In the genomic region with DNA sequence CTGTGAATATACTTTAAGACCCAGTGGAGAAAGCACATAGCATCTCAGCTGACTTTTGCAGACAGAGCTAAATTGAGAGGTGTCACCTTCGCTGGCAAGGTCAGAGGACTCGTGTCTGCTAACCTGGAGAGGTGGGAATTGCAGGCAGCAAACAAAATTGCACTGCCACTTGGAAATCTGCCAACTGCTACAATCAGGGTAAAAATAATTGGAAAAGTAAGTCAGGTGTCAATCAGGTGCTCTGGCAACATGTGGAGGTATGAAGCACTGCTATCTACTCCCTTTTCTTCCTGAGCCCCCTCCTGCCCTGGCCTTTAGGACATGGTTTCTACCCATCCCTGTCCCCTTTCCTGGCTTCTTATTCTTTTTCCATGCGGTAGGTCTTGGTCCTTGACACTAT, we compare ENCODE assay signal across 17 cellular contexts. TPM values are rescaled to one million over a fixed set of nuclear protein-coding genes. Genes with fewer than 3 reads are reported as not detected.
DNase-seq lines count a peak whose midpoint lies in the region; ATAC-seq and TF ChIP-seq lines count a peak whose summit lies in the region.
"Had no signal": no experiment of that assay in that cellular context is flagged by ENCODE, and none has a peak within 500 bp of the region (broad histone marks: within the 10 kb centered on the region; RNA-seq: fewer than 3 reads in every experiment).

No MANE protein-coding gene starts in this region.

- no peak for ATAC-seq in activated CD8-positive, alpha-beta memory T cell treated with anti-CD3 and anti-CD28 coated beads, Interleukin-2, amount 10 ng/mL, durations not matched to agents 7 days and 5 days
- ATAC-seq in HG03432 (IDR thresholded peaks at IDR 0.05; ENCODE audit: unreplicated experiment): no peak
- ATAC-seq: CD8-positive, alpha-beta T cell had no signal

- H3K36me3 Mint-ChIP-seq in nephron progenitor cell (ENCODE audit: low read depth): no peaks in the 10 kb centered on the region
- no peaks in the 10 kb centered on the region for H3K36me3 Mint-ChIP-seq in activated CD8-positive, alpha-beta memory T cell treated with anti-CD3 and anti-CD28 coated beads, Interleukin-2, amount 10 ng/mL, durations not matched to agents 7 days and 5 days
- H3K36me3 Mint-ChIP-seq: CD4-positive, CD25-positive, alpha-beta regulatory T cell; CD8-positive, alpha-beta T cell had no signal

- H3K9me3 Mint-ChIP-seq in nephron progenitor cell: no peaks in the 10 kb centered on the region
- H3K9me3 Mint-ChIP-seq in activated CD8-positive, alpha-beta memory T cell treated with anti-CD3 and anti-CD28 coated beads, Interleukin-2, amount 10 ng/mL, durations not matched to agents 7 days and 5 days (ENCODE audit: low read depth): no peaks in the 10 kb centered on the region
- H3K9me3 Mint-ChIP-seq: CD8-positive, alpha-beta T cell had no signal

- DNase-seq in NCI-H1105 treated with DMSO at 0.1 percent for 48 hours (lab: John Stamatoyannopoulos, UW) (peak; percentile 7), NCI-H1105 (lab: John Stamatoyannopoulos, UW) (no peak), NCI-H748 (lab: John Stamatoyannopoulos, UW; ENCODE audit: unreplicated experiment) (peak; percentile 49), NCI-H748 treated with DMSO at 0.1 percent for 48 hours (lab: John Stamatoyannopoulos, UW) (no peak), nephron progenitor cell (no peak), HuH-7.5 (ENCODE audit: low spot score) (no peak)
- no peak for DNase-seq in activated CD8-positive, alpha-beta memory T cell treated with anti-CD3 and anti-CD28 coated beads, Interleukin-2, amount 10 ng/mL, durations not matched to agents 7 days and 5 days
- DNase-seq: Caco-2; CD4-positive, CD25-positive, alpha-beta regulatory T cell; CD8-positive, alpha-beta T cell; DMS153; DND-41; GOT3; H7; HCEC 1CT had no signal

- no peak for TF ChIP-seq CTCF in nephron progenitor cell (IDR thresholded peaks at IDR 0.05)

- peaks cover 41% of the 10 kb centered on the region for H3K4me1 Mint-ChIP-seq in nephron progenitor cell
- no peaks in the 10 kb centered on the region for H3K4me1 Mint-ChIP-seq in activated CD8-positive, alpha-beta memory T cell treated with anti-CD3 and anti-CD28 coated beads, Interleukin-2, amount 10 ng/mL, durations not matched to agents 7 days and 5 days
- H3K4me1 Mint-ChIP-seq: CD4-positive, CD25-positive, alpha-beta regulatory T cell had no signal

- H3K27me3 Mint-ChIP-seq in nephron progenitor cell (ENCODE audit: low read depth, poor library complexity): no peaks in the 10 kb centered on the region
- peaks cover 12% of the 10 kb centered on the region for H3K27me3 Mint-ChIP-seq in activated CD8-positive, alpha-beta memory T cell treated with anti-CD3 and anti-CD28 coated beads, Interleukin-2, amount 10 ng/mL, durations not matched to agents 7 days and 5 days

- H3K27ac Mint-ChIP-seq in nephron progenitor cell: peak overlapping the region; percentile 34
- no peak overlapping the region for H3K27ac Mint-ChIP-seq in activated CD8-positive, alpha-beta memory T cell treated with anti-CD3 and anti-CD28 coated beads, Interleukin-2, amount 10 ng/mL, durations not matched to agents 7 days and 5 days
- H3K27ac Mint-ChIP-seq: B cell; CD8-positive, alpha-beta T cell had no signal

- H3K4me3 Mint-ChIP-seq in nephron progenitor cell: no peak overlapping the region
- H3K4me3 Mint-ChIP-seq in activated CD8-positive, alpha-beta memory T cell treated with anti-CD3 and anti-CD28 coated beads, Interleukin-2, amount 10 ng/mL, durations not matched to agents 7 days and 5 days: no peak overlapping the region
- H3K4me3 Mint-ChIP-seq: B cell; CD8-positive, alpha-beta T cell had no signal

- CTCF ChIA-PET in activated CD8-positive, alpha-beta memory T cell treated with anti-CD3 and anti-CD28 coated beads, Interleukin-2, amount 10 ng/mL, durations not matched to agents 7 days and 5 days (lab: Charles Lee): no interaction called here

RNA-seq across cellular contexts. Expression of gene LRRC55, which starts 24.1 kb away (rescaled TPM):
- total RNA-seq in activated CD8-positive, alpha-beta memory T cell treated with anti-CD3 and anti-CD28 coated beads, Interleukin-2, amount 10 ng/mL, durations not matched to agents 7 days and 5 days: not detected
- total RNA-seq: B cell; Caco-2; CD4-positive, CD25-positive, alpha-beta regulatory T cell; CD8-positive, alpha-beta T cell had no signal

Comparison
In these comparisons a context has a peak if more than half of its experiments do, and no peak if none do; other contexts are left out.
1. DNase-seq: peak in NCI-H1105 treated with DMSO at 0.1 percent for 48 hours (single experiment) and NCI-H748 (single experiment); none in NCI-H1105 (single experiment), NCI-H748 treated with DMSO at 0.1 percent for 48 hours (single experiment), nephron progenitor cell (single experiment), activated CD8-positive, alpha-beta memory T cell treated with anti-CD3 and anti-CD28 coated beads, Interleukin-2, amount 10 ng/mL, durations not matched to agents 7 days and 5 days (single experiment) and HuH-7.5 (single experiment).